Comparison of ENCODE assay signal across 18 cellular contexts in genomic region chr17:35044181-35044580, GRCh38.
"Had no signal": no experiment of that assay in that cellular context is flagged by ENCODE, and none has a peak within 500 bp of the region (broad histone marks: within the 10 kb centered on the region; RNA-seq: fewer than 3 reads in every experiment).

No MANE protein-coding gene starts in this region.

- H3K27me3 Mint-ChIP-seq: stimulated activated naive B cell treated with anti-CD40 and anti-IgM and Interleukin-4, amounts not matched to agents 10 μg/mL and 1 μg/mL and 100 μg/mL, for 72 hours had no signal

- H3K9me3 ChIP-seq: ascending aorta, gastrocnemius medialis, right atrium auricular region, SJSA1, suprapubic skin, upper lobe of right lung had no signal

- H3K4me1 ChIP-seq: ascending aorta, gastrocnemius medialis, right atrium auricular region, suprapubic skin had no signal

- H3K4me3 ChIP-seq: ascending aorta, gastrocnemius medialis, right atrium auricular region, SJSA1, suprapubic skin, upper lobe of right lung had no signal

- ATAC-seq: gastrocnemius medialis; left ventricle myocardium superior; stimulated activated naive B cell treated with anti-CD40 and anti-IgM and Interleukin-4, amounts not matched to agents 10 μg/mL and 1 μg/mL and 100 μg/mL, for 72 hours; upper lobe of right lung had no signal

- H3K36me3 ChIP-seq: ascending aorta, gastrocnemius medialis, right atrium auricular region, suprapubic skin, upper lobe of right lung had no signal

- FAIRE-seq: kidney, small intestine had no signal

- H3K27ac ChIP-seq: ascending aorta, epithelial cell of prostate, gastrocnemius medialis, right atrium auricular region, SJSA1, suprapubic skin, upper lobe of right lung had no signal

- H3K27me3 ChIP-seq: ascending aorta, gastrocnemius medialis, right atrium auricular region, SJSA1, suprapubic skin, upper lobe of right lung had no signal

- DNase-seq: activated CD4-positive, CD25-positive, alpha-beta regulatory T cell treated with anti-CD3 and anti-CD28 coated beads, Interleukin-2, amount 50 U/mL, for 72 hours; activated gamma-delta T cell; effector CD4-positive, alpha-beta T cell; gastrocnemius medialis; kidney; left ventricle myocardium superior; mesenchymal stem cell; posterior cingulate gyrus; stimulated activated naive B cell treated with anti-CD40 and anti-IgM and Interleukin-4, amounts not matched to agents 10 μg/mL and 1 μg/mL and 100 μg/mL, for 72 hours; SW 1271; T-helper 9 cell; upper lobe of right lung had no signal

- H3K9me3 Mint-ChIP-seq: stimulated activated naive B cell treated with anti-CD40 and anti-IgM and Interleukin-4, amounts not matched to agents 10 μg/mL and 1 μg/mL and 100 μg/mL, for 72 hours had no signal

- H3K4me3 Mint-ChIP-seq: stimulated activated naive B cell treated with anti-CD40 and anti-IgM and Interleukin-4, amounts not matched to agents 10 μg/mL and 1 μg/mL and 100 μg/mL, for 72 hours had no signal
